Comparison of ENCODE assay signal across 22 cellular contexts in the genomic region with DNA sequence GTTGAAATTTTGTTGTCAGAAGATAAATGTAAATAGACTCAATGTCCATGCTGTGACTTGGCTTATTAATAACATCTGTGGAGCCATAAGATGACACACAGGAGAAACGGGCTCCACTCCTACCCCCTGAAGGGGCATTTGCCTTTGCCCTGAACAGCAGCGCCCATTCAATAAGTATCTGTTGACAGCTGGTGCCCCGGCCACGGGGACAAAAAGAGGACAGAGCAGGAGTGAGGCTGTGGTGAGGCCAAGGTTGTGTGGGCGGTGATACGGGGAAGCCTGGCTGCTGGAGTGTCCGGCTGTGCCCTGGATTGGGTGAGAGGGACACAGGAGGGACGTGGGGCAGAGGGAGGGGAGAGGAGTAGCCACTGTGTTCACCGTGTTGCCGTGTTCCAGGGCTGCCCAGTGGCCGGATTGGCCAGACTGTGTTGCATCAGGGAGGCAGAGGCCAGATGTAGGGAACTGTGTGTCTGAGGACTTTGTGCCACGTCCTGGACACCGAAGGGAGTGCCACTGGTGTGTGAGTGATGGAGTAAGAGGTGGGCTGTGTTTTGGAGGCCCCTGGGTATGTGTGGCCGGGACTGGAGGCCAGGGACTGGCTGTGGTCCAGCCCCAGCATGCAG. TPM values are rescaled to one million over a fixed set of nuclear protein-coding genes. Genes with fewer than 3 reads are reported as not detected.
DNase-seq lines count a peak whose midpoint lies in the region; ATAC-seq and TF ChIP-seq lines count a peak whose summit lies in the region.
"Had no signal": no experiment of that assay in that cellular context is flagged by ENCODE, and none has a peak within 500 bp of the region (broad histone marks: within the 10 kb centered on the region; RNA-seq: fewer than 3 reads in every experiment).

No MANE protein-coding gene starts in this region.

- H3K27ac Mint-ChIP-seq in stimulated activated naive CD8-positive, alpha-beta T cell treated with anti-CD3 and anti-CD28 coated beads, Interleukin-15, amount 100 ng/mL, for 72 hours = peak overlapping the region; percentile 49 to 86
- no peak overlapping the region for H3K27ac Mint-ChIP-seq in endothelial cell (ENCODE audit: unreplicated experiment)
- H3K27ac Mint-ChIP-seq: dendritic cell treated with granulocyte-macrophage colony-stimulating factor and Interleukin-4, amounts not matched to agents 40 ng/mL and 50 ng/mL, for 4 days; WTC11 had no signal

- no peaks in the 10 kb centered on the region for H3K27me3 Mint-ChIP-seq in stimulated activated naive CD8-positive, alpha-beta T cell treated with anti-CD3 and anti-CD28 coated beads, Interleukin-15, amount 100 ng/mL, for 72 hours
- peaks cover 5% of the 10 kb centered on the region for H3K27me3 Mint-ChIP-seq in endothelial cell (ENCODE audit: unreplicated experiment)
- H3K27me3 Mint-ChIP-seq: dendritic cell treated with granulocyte-macrophage colony-stimulating factor and Interleukin-4, amounts not matched to agents 40 ng/mL and 50 ng/mL, for 4 days had no signal

- no peaks in the 10 kb centered on the region for H3K9me3 ChIP-seq in upper lobe of right lung

- H3K36me3 ChIP-seq in upper lobe of right lung = peaks cover 100% of the 10 kb centered on the region

- TF ChIP-seq CTCF in endothelial cell (IDR thresholded peaks at IDR 0.05; ENCODE audit: unreplicated experiment) (no peak), upper lobe of right lung (IDR thresholded peaks at IDR 0.05) (no peak)

- ATAC-seq in stimulated activated naive CD8-positive, alpha-beta T cell treated with anti-CD3 and anti-CD28 coated beads, Interleukin-15, amount 100 ng/mL, for 72 hours = no peak
- no peak for ATAC-seq in stimulated activated naive CD8-positive, alpha-beta T cell treated with anti-CD3 and anti-CD28 coated beads, Interleukin-15, Interleukin-2, amounts not matched to agents 100 U/mL and 50 U/mL, for 24 hours
- peak; percentile 34 for ATAC-seq in upper lobe of right lung
- ATAC-seq in HG03457 (IDR thresholded peaks at IDR 0.05; ENCODE audit: unreplicated experiment) = no peak
- ATAC-seq in GM18909 (IDR thresholded peaks at IDR 0.05; ENCODE audit: poor library complexity, unreplicated experiment) = no peak
- ATAC-seq: K562, PC-3, WTC11 had no signal

- no peak for DNase-seq in stimulated activated naive CD8-positive, alpha-beta T cell treated with anti-CD3 and anti-CD28 coated beads, Interleukin-15, amount 100 ng/mL, for 72 hours
- no peak for DNase-seq in stimulated activated naive CD8-positive, alpha-beta T cell treated with anti-CD3 and anti-CD28 coated beads, Interleukin-15, Interleukin-2, amounts not matched to agents 100 U/mL and 50 U/mL, for 24 hours
- DNase-seq in endothelial cell (ENCODE audit: low spot score) (no peak), myocyte (ENCODE audit: low read depth) (peak; percentile 30), upper lobe of right lung (no peak), amygdala (lab: John Stamatoyannopoulos, UW) (no peak)
- DNase-seq: activated gamma-delta T cell; brain microvascular endothelial cell; DMS79 treated with DMSO at 0.1 percent for 48 hours; erythroblast; NCI-H146; NCI-H2171 treated with DMSO at 0.1 percent for 48 hours; NCI-H774; PC-3; stimulated activated naive CD4-positive, alpha-beta T cell; transverse colon had no signal

- H3K4me3 Mint-ChIP-seq in stimulated activated naive CD8-positive, alpha-beta T cell treated with anti-CD3 and anti-CD28 coated beads, Interleukin-15, amount 100 ng/mL, for 72 hours = no peak overlapping the region
- H3K4me3 Mint-ChIP-seq in endothelial cell (ENCODE audit: unreplicated experiment) = peak overlapping the region; percentile 47
- H3K4me3 Mint-ChIP-seq: dendritic cell treated with granulocyte-macrophage colony-stimulating factor and Interleukin-4, amounts not matched to agents 40 ng/mL and 50 ng/mL, for 4 days; WTC11 had no signal

- peaks cover 71% of the 10 kb centered on the region for H3K36me3 Mint-ChIP-seq in endothelial cell (ENCODE audit: low read depth, unreplicated experiment)

- no peaks in the 10 kb centered on the region for H3K4me1 ChIP-seq in upper lobe of right lung
- H3K4me1 ChIP-seq: SJSA1, transverse colon had no signal

- intact Hi-C loops in upper lobe of right lung (cut with DNase I) = no loop called here

- no peak overlapping the region for H3K4me3 ChIP-seq in upper lobe of right lung
- H3K4me3 ChIP-seq: K562, SJSA1, transverse colon had no signal

- H3K27ac ChIP-seq in upper lobe of right lung = no peak overlapping the region
- H3K27ac ChIP-seq: brain microvascular endothelial cell, SJSA1, transverse colon had no signal

- peaks cover 65% of the 10 kb centered on the region for H3K4me1 Mint-ChIP-seq in stimulated activated naive CD8-positive, alpha-beta T cell treated with anti-CD3 and anti-CD28 coated beads, Interleukin-15, amount 100 ng/mL, for 72 hours
- H3K4me1 Mint-ChIP-seq in endothelial cell (ENCODE audit: unreplicated experiment) = no peaks in the 10 kb centered on the region
- H3K4me1 Mint-ChIP-seq: WTC11 had no signal

- H3K27me3 ChIP-seq in upper lobe of right lung = no peaks in the 10 kb centered on the region
- H3K27me3 ChIP-seq: brain microvascular endothelial cell, SJSA1, transverse colon had no signal

- peaks cover 20 to 29% of the 10 kb centered on the region in 2 donors for H3K9me3 Mint-ChIP-seq in stimulated activated naive CD8-positive, alpha-beta T cell treated with anti-CD3 and anti-CD28 coated beads, Interleukin-15, amount 100 ng/mL, for 72 hours
- H3K9me3 Mint-ChIP-seq in endothelial cell (ENCODE audit: unreplicated experiment) = no peaks in the 10 kb centered on the region

RNA-seq across cellular contexts. Expression of a gene that starts 15.1 kb away (rescaled TPM):
- 151 TPM for total RNA-seq in endothelial cell (ENCODE audit: unreplicated experiment)
- 121 and 142 TPM in 2 replicates for total RNA-seq in myocyte
- 184 TPM for polyA plus RNA-seq in myocyte (2012)
- total RNA-seq in upper lobe of right lung = 114 TPM

RNA-seq across cellular contexts. Expression of a gene that starts 45.7 kb away (rescaled TPM):
- total RNA-seq in endothelial cell (ENCODE audit: unreplicated experiment) (0.54 TPM), myocyte (not detected in 2 replicates), upper lobe of right lung (4.5 TPM)
- polyA plus RNA-seq in myocyte (2012) = not detected
- total RNA-seq: K562, PC-3, SJSA1 had no signal
- polyA plus RNA-seq: K562 had no signal
